27 cellular contexts compared by ENCODE assay signal in the genomic region with DNA sequence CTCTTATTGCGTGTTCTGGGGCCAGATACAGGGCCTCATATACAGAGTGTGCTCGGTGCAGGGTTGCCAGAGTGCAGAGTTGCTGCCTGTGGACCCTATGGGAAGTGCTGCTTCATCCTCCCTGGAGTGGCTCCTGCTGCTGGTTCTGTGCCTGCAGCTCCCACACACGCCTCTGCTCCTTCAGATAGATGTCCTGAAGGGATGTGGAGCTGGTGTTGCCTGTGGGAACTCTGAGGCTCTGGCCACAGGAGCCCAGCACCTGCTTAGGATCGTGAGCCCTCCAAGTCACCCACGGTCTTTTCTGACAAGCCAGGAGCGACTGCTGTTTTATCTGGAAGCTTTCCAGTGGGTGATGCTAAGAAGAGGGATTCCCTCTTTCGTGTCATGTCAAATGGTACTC.
"Had no signal": no experiment of that assay in that cellular context is flagged by ENCODE, and none has a peak within 500 bp of the region (broad histone marks: within the 10 kb centered on the region; RNA-seq: fewer than 3 reads in every experiment).

No MANE protein-coding gene starts in this region.

- H3K9me3 ChIP-seq: colonic mucosa, heart left ventricle, left lung, mucosa of descending colon, ovary, psoas muscle, sigmoid colon, testis, tibial artery had no signal

- ATAC-seq: heart left ventricle; left cardiac atrium; left lung; mucosa of descending colon; naive thymus-derived CD4-positive, alpha-beta T cell; psoas muscle; stimulated activated effector memory CD8-positive, alpha-beta T cell treated with anti-CD3 and anti-CD28 coated beads, Interleukin-12 subunit alpha, Interleukin-12 subunit beta, amount 100 ng/mL, for 72 hours had no signal

- H3K79me2 ChIP-seq: hepatocyte had no signal

- H3K27me3 ChIP-seq: colonic mucosa, hepatocyte, ovary, testis had no signal

- H3K9me3 Mint-ChIP-seq: dendritic cell treated with granulocyte-macrophage colony-stimulating factor and Interleukin-4, amounts not matched to agents 40 ng/mL and 50 ng/mL, for 4 days; mesothelial cell of epicardium; nephron; stimulated activated effector memory CD8-positive, alpha-beta T cell treated with anti-CD3 and anti-CD28 coated beads, Interleukin-12 subunit alpha, Interleukin-12 subunit beta, amount 100 ng/mL, for 72 hours; type B pancreatic cell had no signal

- FAIRE-seq: frontal cortex had no signal

- H3K4me2 ChIP-seq: hepatocyte had no signal

- H3K36me3 ChIP-seq: colonic mucosa, heart left ventricle, left lung, ovary, sigmoid colon, tibial artery had no signal

- H3K4me3 ChIP-seq: colonic mucosa, heart left ventricle, hepatocyte, left lung, mucosa of descending colon, ovary, psoas muscle, sigmoid colon, testis, tibial artery had no signal

- H3K4me1 ChIP-seq: colonic mucosa, left lung, psoas muscle, sigmoid colon had no signal

- H2AFZ ChIP-seq: hepatocyte had no signal

- H3K27ac ChIP-seq: colonic mucosa, heart left ventricle, hepatocyte, left lung, ovary, psoas muscle, sigmoid colon, testis, tibial artery had no signal

- DNase-seq: colonic mucosa; effector memory CD4-positive, alpha-beta T cell; heart left ventricle; left cardiac atrium; left lung; mesenchymal stem cell; mucosa of descending colon; naive thymus-derived CD4-positive, alpha-beta T cell; occipital lobe; ovary; posterior cingulate gyrus; right cardiac atrium; sigmoid colon; stimulated activated CD4-positive, alpha-beta T cell treated with anti-CD3 and anti-CD28 coated beads, Interleukin-2, amount 100 ng/mL, for 24 hours; stimulated activated CD4-positive, alpha-beta T cell treated with anti-CD3 and anti-CD28 coated beads, Interleukin-4, amount 100 ng/mL, for 24 hours; stimulated activated naive CD4-positive, alpha-beta T cell treated with Interleukin-2 at 50 U/mL for 16 hours; substantia nigra; testis; tibial artery had no signal

- H3K27ac Mint-ChIP-seq: dendritic cell treated with granulocyte-macrophage colony-stimulating factor and Interleukin-4, amounts not matched to agents 40 ng/mL and 50 ng/mL, for 4 days; naive thymus-derived CD4-positive, alpha-beta T cell; stimulated activated effector memory CD8-positive, alpha-beta T cell treated with anti-CD3 and anti-CD28 coated beads, Interleukin-12 subunit alpha, Interleukin-12 subunit beta, amount 100 ng/mL, for 72 hours; type B pancreatic cell had no signal

- H3K4me3 Mint-ChIP-seq: dendritic cell treated with granulocyte-macrophage colony-stimulating factor and Interleukin-4, amounts not matched to agents 40 ng/mL and 50 ng/mL, for 4 days; mesothelial cell of epicardium; naive thymus-derived CD4-positive, alpha-beta T cell; stimulated activated effector memory CD8-positive, alpha-beta T cell treated with anti-CD3 and anti-CD28 coated beads, Interleukin-12 subunit alpha, Interleukin-12 subunit beta, amount 100 ng/mL, for 72 hours; type B pancreatic cell had no signal

- H3K36me3 Mint-ChIP-seq: mesothelial cell of epicardium; naive thymus-derived CD4-positive, alpha-beta T cell; stimulated activated effector memory CD8-positive, alpha-beta T cell treated with anti-CD3 and anti-CD28 coated beads, Interleukin-12 subunit alpha, Interleukin-12 subunit beta, amount 100 ng/mL, for 72 hours; type B pancreatic cell had no signal

- H3K27me3 Mint-ChIP-seq: type B pancreatic cell had no signal
